Comparison of ENCODE assay signal across 13 cellular contexts in genomic region chr7:71237945-71238344, GRCh38.
DNase-seq lines count a peak whose midpoint lies in the region; ATAC-seq and TF ChIP-seq lines count a peak whose summit lies in the region.
"Had no signal": no experiment of that assay in that cellular context is flagged by ENCODE, and none has a peak within 500 bp of the region (broad histone marks: within the 10 kb centered on the region; RNA-seq: fewer than 3 reads in every experiment).

No MANE protein-coding gene starts in this region.

- H3K4me1 ChIP-seq in left lung, result no peaks in the 10 kb centered on the region

- H3K9me3 Mint-ChIP-seq in activated CD4-positive, alpha-beta T cell treated with anti-CD3 and anti-CD28 coated beads for 36 hours (ENCODE audit: low read depth), result peaks cover 7% of the 10 kb centered on the region

- intact Hi-C loops in left lung (cut with DNase I), result no loop called here
- intact Hi-C loops in activated CD4-positive, alpha-beta T cell treated with anti-CD3 and anti-CD28 coated beads for 36 hours (cut with DNase I, micrococcal nuclease), result no loop called here

- H3K27me3 ChIP-seq in left lung, result no peaks in the 10 kb centered on the region

- POLR2A ChIA-PET in activated CD4-positive, alpha-beta T cell treated with anti-CD3 and anti-CD28 coated beads for 36 hours (lab: Charles Lee), result no interaction called here

- H3K36me3 Mint-ChIP-seq in activated CD4-positive, alpha-beta T cell treated with anti-CD3 and anti-CD28 coated beads for 36 hours (ENCODE audit: low read depth), result no peaks in the 10 kb centered on the region

- no peak overlapping the region for H3K27ac Mint-ChIP-seq in activated CD4-positive, alpha-beta T cell treated with anti-CD3 and anti-CD28 coated beads for 36 hours

- H3K4me3 Mint-ChIP-seq in activated CD4-positive, alpha-beta T cell treated with anti-CD3 and anti-CD28 coated beads for 36 hours, result no peak overlapping the region

- TF ChIP-seq CTCF in coronary artery (IDR thresholded peaks at IDR 0.05) (peak; percentile 23), left lung (IDR thresholded peaks at IDR 0.05) (no peak)

- H3K4me3 ChIP-seq in coronary artery (no peak overlapping the region), left lung (no peak overlapping the region)

- DNase-seq in M059J (ENCODE audit: low read depth) (peak; percentile 5), coronary artery (ENCODE audit: low spot score) (no peak), left lung (no peak), erythroblast (lab: John Stamatoyannopoulos, UW) (no peak)
- no peak for DNase-seq in activated CD4-positive, alpha-beta T cell treated with anti-CD3 and anti-CD28 coated beads for 36 hours
- DNase-seq: activated CD4-positive, alpha-beta T cell treated with anti-CD3 and anti-CD28 coated beads for 1 hour; anterior cingulate cortex; DND-41; stimulated activated CD4-positive, alpha-beta T cell treated with anti-CD3 and anti-CD28 coated beads, Interleukin-2, amount 100 ng/mL, for 24 hours; T-helper 1 cell had no signal

- H3K4me1 Mint-ChIP-seq in activated CD4-positive, alpha-beta T cell treated with anti-CD3 and anti-CD28 coated beads for 36 hours, result no peaks in the 10 kb centered on the region

- TF ChIP-seq POLR2A in erythroblast (IDR thresholded peaks at IDR 0.05; ENCODE audit: low read length), result no peak

- CTCF ChIA-PET in activated CD4-positive, alpha-beta T cell treated with anti-CD3 and anti-CD28 coated beads for 36 hours (lab: Charles Lee), result no interaction called here

- H3K27ac ChIP-seq in coronary artery (peak overlapping the region; percentile 82 to 86), left lung (no peak overlapping the region), temporal lobe (ENCODE audit: low read depth, low read length) (peak overlapping the region; percentile 17)

- H3K9me3 ChIP-seq in left lung, result peaks cover 0 to 9% of the 10 kb centered on the region in 2 donors

- H3K27me3 Mint-ChIP-seq in activated CD4-positive, alpha-beta T cell treated with anti-CD3 and anti-CD28 coated beads for 36 hours, result no peaks in the 10 kb centered on the region

- H3K36me3 ChIP-seq in left lung, result no peaks in the 10 kb centered on the region

- ATAC-seq in left lung (peak; percentile 33), HG03565 (IDR thresholded peaks at IDR 0.05; ENCODE audit: unreplicated experiment) (no peak), HG02884 (IDR thresholded peaks at IDR 0.05; ENCODE audit: unreplicated experiment) (no peak)
- ATAC-seq in activated CD4-positive, alpha-beta T cell treated with anti-CD3 and anti-CD28 coated beads for 36 hours, result no peak

Comparison
In these comparisons a context has a peak if more than half of its experiments do, and no peak if none do; other contexts are left out.
1. H3K27ac ChIP-seq: peak in coronary artery (2 of 2) and temporal lobe (single experiment); none in left lung (0 of 2).